ENCODE assay signal across 19 cellular contexts in the genomic region with DNA sequence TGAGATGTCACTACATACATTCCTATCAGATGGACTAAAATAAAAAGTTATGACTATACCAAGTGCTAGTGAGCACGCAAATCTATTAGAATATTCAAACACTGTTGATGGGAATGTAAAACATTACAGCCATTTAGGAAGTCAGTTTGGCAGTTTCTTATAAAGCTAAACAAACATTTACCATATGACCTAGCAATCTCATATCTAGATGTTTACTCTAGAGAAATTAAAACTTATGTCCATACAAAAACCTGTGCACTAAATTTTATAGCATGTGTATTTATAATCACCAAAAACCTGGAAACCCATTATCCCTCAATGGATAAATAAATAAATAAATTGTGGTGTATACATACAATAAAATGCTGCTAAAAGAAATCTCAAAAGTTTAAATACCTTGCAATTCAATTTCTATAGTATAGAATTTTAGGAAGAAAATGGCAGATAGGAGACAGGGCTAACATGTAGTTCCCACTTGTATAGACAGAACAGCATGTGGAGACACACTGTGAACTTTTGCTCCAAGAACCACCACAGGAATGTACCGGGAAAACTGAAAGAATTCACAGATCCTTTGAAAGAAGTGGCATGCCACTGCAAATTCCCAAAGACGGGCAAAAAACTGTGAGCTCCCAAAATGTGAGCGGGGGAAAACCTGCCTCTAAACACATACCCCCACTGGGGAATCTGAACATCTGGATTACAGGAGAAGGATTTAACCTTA.
"Had no signal": no experiment of that assay in that cellular context is flagged by ENCODE, and none has a peak within 500 bp of the region (broad histone marks: within the 10 kb centered on the region; RNA-seq: fewer than 3 reads in every experiment).

No MANE protein-coding gene starts in this region.

- H3K9me3 ChIP-seq: body of pancreas had no signal

- H3K9me3 Mint-ChIP-seq: activated naive CD4-positive, alpha-beta T cell treated with anti-CD3 and anti-CD28 coated beads, Interleukin-2, amount 50 U/mL, for 24 hours; stimulated activated naive CD8-positive, alpha-beta T cell treated with anti-CD3 and anti-CD28 coated beads, Interleukin-15, Interleukin-2, amounts not matched to agents 100 ng/mL and 50 ng/mL, for 24 hours had no signal

- H3K4me3 ChIP-seq: body of pancreas, coronary artery, heart right ventricle, tibial nerve had no signal

- H3K4me1 Mint-ChIP-seq: activated naive CD4-positive, alpha-beta T cell treated with anti-CD3 and anti-CD28 coated beads, Interleukin-2, amount 50 U/mL, for 24 hours; immature natural killer cell had no signal

- ATAC-seq: body of pancreas, heart right ventricle had no signal

- H3K27ac Mint-ChIP-seq: activated naive CD4-positive, alpha-beta T cell treated with anti-CD3 and anti-CD28 coated beads, Interleukin-2, amount 50 U/mL, for 24 hours; immature natural killer cell; natural killer cell treated with Interleukin-12 subunit alpha and Interleukin-12 subunit beta and Interleukin-15 and Interleukin-18, amount 100 ng/mL, for 72 hours; stimulated activated naive CD8-positive, alpha-beta T cell treated with anti-CD3 and anti-CD28 coated beads, Interleukin-15, Interleukin-2, amounts not matched to agents 100 ng/mL and 50 ng/mL, for 24 hours had no signal

- H3K4me3 Mint-ChIP-seq: activated naive CD4-positive, alpha-beta T cell treated with anti-CD3 and anti-CD28 coated beads, Interleukin-2, amount 50 U/mL, for 24 hours; immature natural killer cell; natural killer cell treated with Interleukin-12 subunit alpha and Interleukin-12 subunit beta and Interleukin-15 and Interleukin-18, amount 100 ng/mL, for 72 hours; stimulated activated naive CD8-positive, alpha-beta T cell treated with anti-CD3 and anti-CD28 coated beads, Interleukin-15, Interleukin-2, amounts not matched to agents 100 ng/mL and 50 ng/mL, for 24 hours had no signal

- DNase-seq: activated CD4-positive, alpha-beta T cell treated with anti-CD3 and anti-CD28 coated beads, Interleukin-2, amount 50 U/mL, for 4 hours; activated gamma-delta T cell; amniotic stem cell; body of pancreas; caudate nucleus; erythroblast; heart right ventricle; immature natural killer cell; occipital lobe; retina; stimulated activated CD4-positive, alpha-beta T cell treated with anti-CD3 and anti-CD28 coated beads, Interleukin-15, amount 100 ng/mL, for 24 hours; stimulated activated CD4-positive, alpha-beta T cell treated with anti-CD3 and anti-CD28 coated beads, Interleukin-2, amount 100 ng/mL, for 48 hours; SW 1271; T-helper 2 cell had no signal

- H3K27me3 ChIP-seq: body of pancreas, tibial nerve had no signal

- H3K36me3 Mint-ChIP-seq: activated naive CD4-positive, alpha-beta T cell treated with anti-CD3 and anti-CD28 coated beads, Interleukin-2, amount 50 U/mL, for 24 hours; immature natural killer cell; natural killer cell treated with Interleukin-12 subunit alpha and Interleukin-12 subunit beta and Interleukin-15 and Interleukin-18, amount 100 ng/mL, for 72 hours had no signal

- H3K4me1 ChIP-seq: heart right ventricle, tibial nerve had no signal

- H3K27ac ChIP-seq: body of pancreas, coronary artery, heart right ventricle, tibial nerve had no signal

- H3K36me3 ChIP-seq: heart right ventricle, tibial nerve had no signal
